Comparison of ENCODE assay signal across 4 cellular contexts in the genomic region with DNA sequence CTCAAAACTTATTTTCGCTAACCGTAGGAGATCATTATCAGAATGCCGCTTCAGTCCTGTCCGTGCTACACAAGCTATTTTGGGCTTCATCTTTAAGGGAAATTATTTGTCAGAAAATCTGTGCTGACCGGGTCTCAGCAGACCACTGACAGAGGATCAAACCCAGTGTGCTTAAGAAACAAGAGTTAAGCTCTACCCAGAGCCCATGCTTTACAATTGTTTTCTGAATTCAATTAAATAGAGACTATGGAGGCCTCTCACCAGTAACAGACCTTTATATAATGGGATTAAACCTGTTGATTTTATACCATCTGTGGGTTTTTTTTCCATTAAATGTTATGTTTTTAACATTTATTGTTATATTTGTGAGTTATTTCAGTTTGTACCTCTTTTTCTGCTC.
"Had no signal": no experiment of that assay in that cellular context is flagged by ENCODE, and none has a peak within 500 bp of the region (broad histone marks: within the 10 kb centered on the region; RNA-seq: fewer than 3 reads in every experiment).

No MANE protein-coding gene starts in this region.

- H3K4me3 Mint-ChIP-seq: GM23338, H9 had no signal

- H3K4me3 ChIP-seq: GM23338 had no signal

- H3K27ac Mint-ChIP-seq: GM23338, H9 had no signal

- ATAC-seq: GM23338 had no signal

- H3K9me3 Mint-ChIP-seq: GM23338, H9 had no signal

- H2AFZ ChIP-seq: GM23338 had no signal

- H3K4me2 ChIP-seq: GM23338 had no signal

- DNase-seq: H9, HCEC 1CT, IMR-90 had no signal
